ENCODE assay signal across 8 cellular contexts in genomic region chr17:27293898-27294688, GRCh38. TPM values are rescaled to one million over a fixed set of nuclear protein-coding genes. Genes with fewer than 3 reads are reported as not detected.
DNase-seq lines count a peak whose midpoint lies in the region; ATAC-seq and TF ChIP-seq lines count a peak whose summit lies in the region.

Gene WSB1 (plus strand): TSS chr17:27294114. CDS start chr17:27294396, 282 bp downstream.

- H3K27me3 ChIP-seq in HCT116 (ENCODE audit: insufficient read depth, low read length) = no peaks in the 10 kb centered on the region
- no peaks in the 10 kb centered on the region for H3K27me3 ChIP-seq in MM.1S (replicated peaks; ENCODE audit: insufficient read depth, low read length)
- H3K27me3 ChIP-seq in stomach = no peaks in the 10 kb centered on the region

- peak; percentile 97 for TF ChIP-seq POLR2A in HCT116 (IDR thresholded peaks at IDR 0.05; ENCODE audit: borderline replicate concordance, extremely low read depth, insufficient read depth, insufficient read length)
- peak in 2 of 4 donors; percentile 95 to 96 for TF ChIP-seq POLR2A in stomach (IDR thresholded peaks at IDR 0.05)

- H4K20me1 ChIP-seq in HCT116 (ENCODE audit: insufficient read depth) (no peaks in the 10 kb centered on the region), MM.1S (ENCODE audit: insufficient read depth, low read length) (no peaks in the 10 kb centered on the region)

- H3K27ac Mint-ChIP-seq in neural crest cell (ENCODE audit: unreplicated experiment) = peak within 1 kb of the TSS; percentile 99

- H3K4me3 ChIP-seq in HCT116 (replicated peaks in 1 of 2; ENCODE audit: low read depth in 1 of 2, low read length in 2 of 2) (peak within 1 kb of the TSS; percentile 87 to 99), MM.1S (ENCODE audit: low read length) (peak within 1 kb of the TSS; percentile 99), fibroblast of villous mesenchyme (ENCODE audit: low read depth, low read length) (peak within 1 kb of the TSS; percentile 100), stomach (peak within 1 kb of the TSS; percentile 63 to 84 (median 68))

- 0 to 1% (median 0%) methylated on average over 28 to 66 of the region's 66 CpGs for WGBS in stomach, 5 donors

- H2AFZ ChIP-seq in HCT116 (ENCODE audit: low read depth, low read length, poor library complexity, severe bottlenecking) (no peak within 1 kb of the TSS), MM.1S (ENCODE audit: low read length) (peak within 1 kb of the TSS; percentile 99)

- peak; percentile 87 for ATAC-seq in HCT116

- TF ChIP-seq EP300 in stomach (IDR thresholded peaks at IDR 0.05) = peak; percentile 58

- TF ChIP-seq CTCF in HCT116 (IDR thresholded peaks at IDR 0.05 in 2 of 3, conservative IDR thresholded peaks at IDR 0.05 in 1 of 3; ENCODE audit: borderline replicate concordance in 1 of 3, insufficient read depth in 1 of 3, low read depth in 2 of 3, low read length in 2 of 3) (no peak), MM.1S (IDR thresholded peaks at IDR 0.05; ENCODE audit: low read length) (peak; percentile 6; the same call in 1 of the 2 replicates), fibroblast of villous mesenchyme (IDR thresholded peaks at IDR 0.05; ENCODE audit: insufficient read depth, low read depth, low read length) (no peak), neural crest cell (conservative IDR thresholded peaks at IDR 0.05) (no peak), stomach (IDR thresholded peaks at IDR 0.05) (no peak)

- peaks cover 16% of the 10 kb centered on the region for H3F3A ChIP-seq in MM.1S (ENCODE audit: insufficient read depth, low read length)

- RAD21 ChIA-PET in HCT116 (lab: Charles Lee; ENCODE audit: low non-redundant PET in 1 of 2, low total read pairs in 2 of 2, uncharacterized antibody in 2 of 2, unreplicated experiment in 2 of 2) = interaction anchor here in 1 of 2 experiments (1.2 kb wide), 1 partner anchor 39 kb away, joined by 4 read pairs; no protein-coding TSS in a partner anchor

- H3K79me2 ChIP-seq in HCT116 (ENCODE audit: insufficient read depth, low read length) (peaks cover 49% of the 10 kb centered on the region), MM.1S (ENCODE audit: low read length) (peaks cover 50% of the 10 kb centered on the region)

- CTCF ChIA-PET in HCT116 (lab: Charles Lee) = interaction anchor here (0.8 to 2.1 kb wide), 2 partner anchors 39 to 49 kb away, joined by 3 to 6 read pairs; no protein-coding TSS in a partner anchor

- H3K4me2 ChIP-seq in HCT116 (ENCODE audit: low read length) (peak within 1 kb of the TSS; percentile 88), MM.1S (ENCODE audit: low read depth, low read length) (peak within 1 kb of the TSS; percentile 56)

- H3K36me3 Mint-ChIP-seq in neural crest cell (ENCODE audit: low read depth) = peaks cover 7% of the 10 kb centered on the region

- TSS peak; percentile 67 for BruUV-seq in HCT116 (replicated peaks; lab: Mats Ljungman, UMichigan)

- intact Hi-C loops in HCT116 (cut with micrococcal nuclease) (loop anchor here (1.0 to 5.0 kb wide), 2 partner anchors 38 to 47 kb away; no protein-coding TSS in a partner anchor), stomach (cut with DNase I; ENCODE audit: low total_unique reads) (loop anchor here (10.0 kb wide), 1 partner anchor 49 kb away; no protein-coding TSS in a partner anchor)

- H3K4me1 ChIP-seq in HCT116 (ENCODE audit: control insufficient read depth in 1 of 2, insufficient read depth in 2 of 2, low read length in 2 of 2) (peaks cover 22 to 23% of the 10 kb centered on the region in 2 experiments), MM.1S (ENCODE audit: low read length) (peaks cover 10% of the 10 kb centered on the region), stomach (peaks cover 29 to 40% (median 36%) of the 10 kb centered on the region in 4 donors)

- H3K36me3 ChIP-seq in HCT116 (ENCODE audit: control insufficient read depth in 1 of 2, insufficient read depth in 2 of 2, low read length in 2 of 2) (no peaks in the 10 kb centered on the region; a peak in 1 of 4 replicates), MM.1S (replicated peaks; ENCODE audit: insufficient read depth, low read length) (no peaks in the 10 kb centered on the region), stomach (peaks cover 0 to 6% (median 2%) of the 10 kb centered on the region in 4 donors)

- no peaks in the 10 kb centered on the region for H3K27me3 Mint-ChIP-seq in neural crest cell (ENCODE audit: low read depth)

- H3K9ac ChIP-seq in HCT116 (ENCODE audit: low read length) (peak within 1 kb of the TSS; percentile 95), MM.1S (ENCODE audit: low read length) (peak within 1 kb of the TSS; percentile 90)

- POLR2A ChIA-PET in HCT116 (lab: Charles Lee) = interaction anchor here (0.8 to 2.3 kb wide), 22 partner anchors 10 to 306 kb away, joined by 3 to 12 read pairs (median 4); partner anchors contain the start of gene KSR1

- H3K27ac ChIP-seq in HCT116 (ENCODE audit: low read depth, low read length) (peak within 1 kb of the TSS; percentile 91), MM.1S (ENCODE audit: low read length) (peak within 1 kb of the TSS; percentile 89), stomach (peak within 1 kb of the TSS; percentile 96 to 100 (median 99))

- H3K9me3 Mint-ChIP-seq in neural crest cell = no peaks in the 10 kb centered on the region

- H3K4me3 Mint-ChIP-seq in neural crest cell = peak within 1 kb of the TSS; percentile 99

- DNase-seq in GM03348 (ENCODE audit: low spot score) (peak; percentile 99), HCT116 (ENCODE audit: low read depth, low spot score) (peak; percentile 56), MM.1S (peak; percentile 90), SHP77 treated with DMSO at 0.1 percent for 48 hours (lab: John Stamatoyannopoulos, UW) (peak; percentile 70), activated gamma-delta T cell treated with Interleukin-2 at 50 U/mL for 16 hours (peak; percentile 90), fibroblast of villous mesenchyme (ENCODE audit: low read depth) (peak; percentile 93), neural crest cell (ENCODE audit: low read depth, low spot score) (peak; percentile 88), stomach (peak; percentile 94)

- H3K9me2 ChIP-seq in HCT116 (ENCODE audit: insufficient read depth) = no peaks in the 10 kb centered on the region
- no peaks in the 10 kb centered on the region for H3K9me2 ChIP-seq in MM.1S (replicated peaks; ENCODE audit: insufficient read depth, low read length)

- no peaks in the 10 kb centered on the region for H3K9me3 ChIP-seq in HCT116 (ENCODE audit: control insufficient read depth in 1 of 2, insufficient read depth in 1 of 2, low read depth in 1 of 2, low read length in 2 of 2)
- H3K9me3 ChIP-seq in MM.1S (replicated peaks; ENCODE audit: insufficient read depth, low read length) = no peaks in the 10 kb centered on the region
- H3K9me3 ChIP-seq in stomach = no peaks in the 10 kb centered on the region

- H3K4me1 Mint-ChIP-seq in neural crest cell = peaks cover 31% of the 10 kb centered on the region

- TF ChIP-seq RAD21 in HCT116 (IDR thresholded peaks at IDR 0.05; ENCODE audit: low read depth) = no peak

TF ChIP-seq in HCT116, 20 proteins besides CTCF, POLR2A, EP300 and RAD21 (continues in another document):
- TF ChIP-seq, protein P1, sequence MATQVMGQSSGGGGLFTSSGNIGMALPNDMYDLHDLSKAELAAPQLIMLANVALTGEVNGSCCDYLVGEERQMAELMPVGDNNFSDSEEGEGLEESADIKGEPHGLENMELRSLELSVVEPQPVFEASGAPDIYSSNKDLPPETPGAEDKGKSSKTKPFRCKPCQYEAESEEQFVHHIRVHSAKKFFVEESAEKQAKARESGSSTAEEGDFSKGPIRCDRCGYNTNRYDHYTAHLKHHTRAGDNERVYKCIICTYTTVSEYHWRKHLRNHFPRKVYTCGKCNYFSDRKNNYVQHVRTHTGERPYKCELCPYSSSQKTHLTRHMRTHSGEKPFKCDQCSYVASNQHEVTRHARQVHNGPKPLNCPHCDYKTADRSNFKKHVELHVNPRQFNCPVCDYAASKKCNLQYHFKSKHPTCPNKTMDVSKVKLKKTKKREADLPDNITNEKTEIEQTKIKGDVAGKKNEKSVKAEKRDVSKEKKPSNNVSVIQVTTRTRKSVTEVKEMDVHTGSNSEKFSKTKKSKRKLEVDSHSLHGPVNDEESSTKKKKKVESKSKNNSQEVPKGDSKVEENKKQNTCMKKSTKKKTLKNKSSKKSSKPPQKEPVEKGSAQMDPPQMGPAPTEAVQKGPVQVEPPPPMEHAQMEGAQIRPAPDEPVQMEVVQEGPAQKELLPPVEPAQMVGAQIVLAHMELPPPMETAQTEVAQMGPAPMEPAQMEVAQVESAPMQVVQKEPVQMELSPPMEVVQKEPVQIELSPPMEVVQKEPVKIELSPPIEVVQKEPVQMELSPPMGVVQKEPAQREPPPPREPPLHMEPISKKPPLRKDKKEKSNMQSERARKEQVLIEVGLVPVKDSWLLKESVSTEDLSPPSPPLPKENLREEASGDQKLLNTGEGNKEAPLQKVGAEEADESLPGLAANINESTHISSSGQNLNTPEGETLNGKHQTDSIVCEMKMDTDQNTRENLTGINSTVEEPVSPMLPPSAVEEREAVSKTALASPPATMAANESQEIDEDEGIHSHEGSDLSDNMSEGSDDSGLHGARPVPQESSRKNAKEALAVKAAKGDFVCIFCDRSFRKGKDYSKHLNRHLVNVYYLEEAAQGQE (IDR thresholded peaks at IDR 0.05; ENCODE audit: low read depth) = no peak
- TF ChIP-seq YY1 (IDR thresholded peaks at IDR 0.05; ENCODE audit: extremely low read depth, insufficient replicate concordance, low read depth, low read length) (peak; percentile 93), SIN3A (IDR thresholded peaks at IDR 0.05; ENCODE audit: low read depth) (peak; percentile 88), ZNF274 (IDR thresholded peaks at IDR 0.05; ENCODE audit: low read depth, low read length) (no peak), SP1 (IDR thresholded peaks at IDR 0.05; ENCODE audit: low read depth) (peak; percentile 32), JUND (IDR thresholded peaks at IDR 0.05) (no peak), POLR2AphosphoS5 (IDR thresholded peaks at IDR 0.05; ENCODE audit: low read depth, low read length) (peak; percentile 99), ZFX (IDR thresholded peaks at IDR 0.05) (0 out of 2 replicates have a peak, but pooled peaks have one; percentile 45), ELF1 (IDR thresholded peaks at IDR 0.05; ENCODE audit: borderline replicate concordance, low read depth) (no peak)
- TF ChIP-seq, protein P2, sequence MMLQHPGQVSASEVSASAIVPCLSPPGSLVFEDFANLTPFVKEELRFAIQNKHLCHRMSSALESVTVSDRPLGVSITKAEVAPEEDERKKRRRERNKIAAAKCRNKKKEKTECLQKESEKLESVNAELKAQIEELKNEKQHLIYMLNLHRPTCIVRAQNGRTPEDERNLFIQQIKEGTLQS (IDR thresholded peaks at IDR 0.05) = no peak
- TF ChIP-seq, protein P3, sequence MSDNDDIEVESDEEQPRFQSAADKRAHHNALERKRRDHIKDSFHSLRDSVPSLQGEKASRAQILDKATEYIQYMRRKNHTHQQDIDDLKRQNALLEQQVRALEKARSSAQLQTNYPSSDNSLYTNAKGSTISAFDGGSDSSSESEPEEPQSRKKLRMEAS (IDR thresholded peaks at IDR 0.05) = peak; percentile 38; the same call in 1 of the 2 replicates

RNA-seq across cellular contexts. Expression of gene WSB1, which starts in this region (rescaled TPM):
- total RNA-seq in HCT116 (2021; ENCODE audit: unreplicated experiment) (88.0 TPM), fibroblast of villous mesenchyme (135 and 208 TPM in 2 replicates), neural crest cell (231 and 237 TPM in 2 replicates), stomach (100 to 1,000 TPM in 4 of 5 donors, 10 to 100 TPM in 1; 88.3 to 531 (median 194) TPM)
- polyA plus RNA-seq in HCT116 (2012) = 68.8 and 74.3 TPM in 2 replicates
- polyA plus RNA-seq in stomach = 10 to 100 TPM; 15.7 to 62.5 (median 34.1) TPM

Comparison
In these comparisons a context has a peak if more than half of its experiments do, and no peak if none do; other contexts are left out.
1. Peak in every context shown above with its lines: DNase-seq, ATAC-seq, H3K4me3 ChIP-seq and H3K27ac ChIP-seq.